Comparison of ENCODE assay signal across 24 cellular contexts in the genomic region with DNA sequence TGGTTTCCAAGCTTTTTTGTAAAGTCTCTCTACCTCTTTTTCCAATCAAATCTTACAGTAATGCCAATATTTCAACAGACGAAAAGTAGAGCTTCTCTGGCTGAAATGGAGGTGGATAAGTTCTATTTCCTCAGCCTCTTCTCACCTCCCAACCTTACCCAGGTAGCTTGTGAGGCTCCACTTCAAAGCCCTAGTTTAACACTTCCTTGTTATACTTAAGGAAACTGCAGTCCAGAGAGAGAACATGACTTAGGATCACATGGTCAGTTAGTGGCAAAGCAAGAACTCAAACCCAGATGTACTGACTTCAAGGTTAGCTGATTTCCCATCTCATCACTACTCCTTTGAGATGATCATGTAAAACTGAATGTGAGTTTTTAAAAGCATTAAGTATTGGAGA.
"Had no signal": no experiment of that assay in that cellular context is flagged by ENCODE, and none has a peak within 500 bp of the region (broad histone marks: within the 10 kb centered on the region; RNA-seq: fewer than 3 reads in every experiment).

No MANE protein-coding gene starts in this region.

- H3K4me3 ChIP-seq: breast epithelium, gastroesophageal sphincter, lower lobe of right lung, pancreas, psoas muscle, right atrium auricular region, suprapubic skin, transverse colon, uterus had no signal

- H3K9me3 ChIP-seq: breast epithelium, gastroesophageal sphincter, lower lobe of right lung, pancreas, psoas muscle, right atrium auricular region, suprapubic skin, transverse colon, uterus had no signal

- H3K27ac ChIP-seq: breast epithelium, gastroesophageal sphincter, lower lobe of right lung, pancreas, psoas muscle, right atrium auricular region, suprapubic skin, transverse colon, uterus had no signal

- FAIRE-seq: kidney, pancreas had no signal

- H3K36me3 ChIP-seq: breast epithelium, gastroesophageal sphincter, lower lobe of right lung, pancreas, right atrium auricular region, suprapubic skin, transverse colon, uterus had no signal

- H3K27me3 ChIP-seq: breast epithelium, gastroesophageal sphincter, pancreas, right atrium auricular region, suprapubic skin, transverse colon, uterus had no signal

- ATAC-seq: activated CD4-positive, alpha-beta T cell treated with anti-CD3 and anti-CD28 coated beads for 36 hours; activated naive CD4-positive, alpha-beta T cell treated with anti-CD3 and anti-CD28 coated beads, Interleukin-2, amount 50 U/mL, for 72 hours; activated T-cell treated with anti-CD3 and anti-CD28 coated beads, Interleukin-2, amount 50 U/mL, for 72 hours; gastroesophageal sphincter; left lobe of liver; lower lobe of right lung; psoas muscle had no signal

- H3K4me1 ChIP-seq: breast epithelium, lower lobe of right lung, psoas muscle, right atrium auricular region, suprapubic skin, uterus had no signal

- DNase-seq: activated CD4-positive, alpha-beta T cell treated with anti-CD3 and anti-CD28 coated beads for 36 hours; activated CD4-positive, CD25-positive, alpha-beta regulatory T cell; activated naive CD4-positive, alpha-beta T cell; activated T-cell treated with anti-CD3 and anti-CD28 coated beads for 4 hours; activated T-cell treated with anti-CD3 and anti-CD28 coated beads, Interleukin-2, amount 50 U/mL, for 72 hours; central memory CD4-positive, alpha-beta T cell; hippocampal formation; kidney; lower lobe of right lung; mesendoderm; naive B cell; nephron progenitor cell; pancreas; psoas muscle; stimulated activated naive CD4-positive, alpha-beta T cell; T-helper 1 cell; transverse colon; uterus had no signal
